Comparison of ENCODE assay signal across 27 cellular contexts in genomic region chr9:5044160-5044559, GRCh38. TPM values are rescaled to one million over a fixed set of nuclear protein-coding genes. Genes with fewer than 3 reads are reported as not detected.
A peak's percentile ranks its signal among the peaks of the same experiment; 100 is the strongest.
DNase-seq lines count a peak whose midpoint lies in the region; ATAC-seq and TF ChIP-seq lines count a peak whose summit lies in the region.
"Had no signal": no experiment of that assay in that cellular context is flagged by ENCODE, and none has a peak within 500 bp of the region (broad histone marks: within the 10 kb centered on the region; RNA-seq: fewer than 3 reads in every experiment).

No MANE protein-coding gene starts in this region.

- H3K27me3 ChIP-seq in right atrium auricular region: no peaks in the 10 kb centered on the region
- no peaks in the 10 kb centered on the region for H3K27me3 ChIP-seq in thoracic aorta (replicated peaks; ENCODE audit: insufficient read depth)
- H3K27me3 ChIP-seq: BLaER1 had no signal

- H3K9me3 Mint-ChIP-seq in T-helper 2 cell treated with Interferon-gamma antibody and Interleukin-4, amounts not matched to agents 5 μg/mL and 100 μg/mL, for 36 hours: peaks cover 10% of the 10 kb centered on the region

- no peak overlapping the region for H3K27ac Mint-ChIP-seq in T-helper 2 cell treated with Interferon-gamma antibody and Interleukin-4, amounts not matched to agents 5 μg/mL and 100 μg/mL, for 36 hours
- H3K27ac Mint-ChIP-seq: H9 had no signal

- H3K4me1 Mint-ChIP-seq in T-helper 2 cell treated with Interferon-gamma antibody and Interleukin-4, amounts not matched to agents 5 μg/mL and 100 μg/mL, for 36 hours (ENCODE audit: low read depth): peaks cover 17% of the 10 kb centered on the region
- H3K4me1 Mint-ChIP-seq: GM23338, H9 had no signal

- H3K36me3 Mint-ChIP-seq in T-helper 2 cell treated with Interferon-gamma antibody and Interleukin-4, amounts not matched to agents 5 μg/mL and 100 μg/mL, for 36 hours (ENCODE audit: low read depth): peaks cover 83% of the 10 kb centered on the region

- H3K9me3 ChIP-seq in right atrium auricular region (no peaks in the 10 kb centered on the region), SK-N-MC (ENCODE audit: low read depth, low read length) (no peaks in the 10 kb centered on the region), thoracic aorta (no peaks in the 10 kb centered on the region)
- H3K9me3 ChIP-seq: SK-N-SH had no signal

- peak overlapping the region in 1 of 2 donors; percentile 58 for H3K27ac ChIP-seq in right atrium auricular region
- peak overlapping the region; percentile 31; the same call in 1 of the 2 replicates for H3K27ac ChIP-seq in SK-N-MC
- peak overlapping the region; percentile 34 to 65 for H3K27ac ChIP-seq in thoracic aorta
- H3K27ac ChIP-seq: BLaER1, KMS-11 had no signal

- no peak for TF ChIP-seq CTCF in right atrium auricular region (IDR thresholded peaks at IDR 0.05)
- no peak for TF ChIP-seq CTCF in thoracic aorta (IDR thresholded peaks at IDR 0.05)

- intact Hi-C loops in Right ventricle myocardium superior (cut with DNase I) (no loop called here), left ventricle myocardium superior (cut with micrococcal nuclease) (no loop called here)

- H3K36me3 ChIP-seq in right atrium auricular region (peaks cover 15% of the 10 kb centered on the region), SK-N-MC (ENCODE audit: insufficient read depth, low read length) (peaks cover 30% of the 10 kb centered on the region), thoracic aorta (peaks cover 30% of the 10 kb centered on the region)

- no peaks in the 10 kb centered on the region for H3K27me3 Mint-ChIP-seq in T-helper 2 cell treated with Interferon-gamma antibody and Interleukin-4, amounts not matched to agents 5 μg/mL and 100 μg/mL, for 36 hours (ENCODE audit: low read depth)
- H3K27me3 Mint-ChIP-seq: CD4-positive, CD25-positive, alpha-beta regulatory T cell had no signal

- no peak overlapping the region for H3K9ac ChIP-seq in SK-N-MC (ENCODE audit: insufficient read length)
- H3K9ac ChIP-seq: BLaER1, KMS-11, SK-N-SH had no signal

- peak; percentile 46 for ATAC-seq in Right ventricle myocardium superior (ENCODE audit: poor library complexity)
- peak; percentile 68 for ATAC-seq in left ventricle myocardium superior
- ATAC-seq in thoracic aorta (ENCODE audit: insufficient number of reproducible peaks, low FRiP score, low read depth): no peak
- no peak for ATAC-seq in GM19397 (IDR thresholded peaks at IDR 0.05; ENCODE audit: unreplicated experiment)
- ATAC-seq: GM23338 had no signal

- no peak overlapping the region for H3K4me3 Mint-ChIP-seq in T-helper 2 cell treated with Interferon-gamma antibody and Interleukin-4, amounts not matched to agents 5 μg/mL and 100 μg/mL, for 36 hours
- H3K4me3 Mint-ChIP-seq: GM23338, H9 had no signal

- H3K4me3 ChIP-seq in right atrium auricular region (peak overlapping the region in 1 of 2 donors; percentile 28), SK-N-MC (no peak overlapping the region), thoracic aorta (no peak overlapping the region)
- H3K4me3 ChIP-seq: BLaER1, GM23338 had no signal

- H3K4me1 ChIP-seq in right atrium auricular region (peaks cover 0 to 10% of the 10 kb centered on the region in 2 donors), thoracic aorta (ENCODE audit: control insufficient read depth in 1 of 2, low read depth in 2 of 2) (peaks cover 20 to 41% of the 10 kb centered on the region in 2 donors)
- H3K4me1 ChIP-seq: BLaER1 had no signal

- DNase-seq in Right ventricle myocardium superior (no peak), right atrium auricular region (ENCODE audit: low spot score) (no peak), SK-N-MC (ENCODE audit: low read depth, low spot score) (no peak), left ventricle myocardium superior (no peak), thoracic aorta (ENCODE audit: low spot score) (no peak), iPS-NIHi7 (ENCODE audit: extremely low spot score) (no peak)
- DNase-seq in T-helper 2 cell treated with Interferon-gamma antibody and Interleukin-4, amounts not matched to agents 5 μg/mL and 100 μg/mL, for 36 hours (ENCODE audit: low spot score): no peak
- DNase-seq: CD4-positive, CD25-positive, alpha-beta regulatory T cell; DMS153; DND-41; H9; IMR-90; NCI-H1048; NCI-H1417 treated with DMSO at 0.1 percent for 48 hours; NCI-H187; NCI-H2081 treated with DMSO at 0.1 percent for 48 hours; NCI-H2171; NCI-H226; NCI-H510A; NCI-H69; RPMI8226; SHP77 treated with DMSO at 0.1 percent for 48 hours; SK-N-SH had no signal

RNA-seq across cellular contexts. Expression of gene JAK2, which starts 59.1 kb away (rescaled TPM):
- total RNA-seq in Right ventricle myocardium superior (12.7 TPM), right atrium auricular region (10 to 100 TPM in 1 of 2 donors, 1 to 10 TPM in 1; 7.6 to 21.6 TPM), left ventricle myocardium superior (21.5 TPM), thoracic aorta (10 to 100 TPM; 77.8 to 90.0 TPM)

Comparison
In these comparisons a context has a peak if more than half of its experiments do, and no peak if none do; other contexts are left out.
1. ATAC-seq: peak in Right ventricle myocardium superior (single experiment) and left ventricle myocardium superior (single experiment); none in thoracic aorta (single experiment) and GM19397 (single experiment).